ENCODE assay signal across 8 cellular contexts in the genomic region with DNA sequence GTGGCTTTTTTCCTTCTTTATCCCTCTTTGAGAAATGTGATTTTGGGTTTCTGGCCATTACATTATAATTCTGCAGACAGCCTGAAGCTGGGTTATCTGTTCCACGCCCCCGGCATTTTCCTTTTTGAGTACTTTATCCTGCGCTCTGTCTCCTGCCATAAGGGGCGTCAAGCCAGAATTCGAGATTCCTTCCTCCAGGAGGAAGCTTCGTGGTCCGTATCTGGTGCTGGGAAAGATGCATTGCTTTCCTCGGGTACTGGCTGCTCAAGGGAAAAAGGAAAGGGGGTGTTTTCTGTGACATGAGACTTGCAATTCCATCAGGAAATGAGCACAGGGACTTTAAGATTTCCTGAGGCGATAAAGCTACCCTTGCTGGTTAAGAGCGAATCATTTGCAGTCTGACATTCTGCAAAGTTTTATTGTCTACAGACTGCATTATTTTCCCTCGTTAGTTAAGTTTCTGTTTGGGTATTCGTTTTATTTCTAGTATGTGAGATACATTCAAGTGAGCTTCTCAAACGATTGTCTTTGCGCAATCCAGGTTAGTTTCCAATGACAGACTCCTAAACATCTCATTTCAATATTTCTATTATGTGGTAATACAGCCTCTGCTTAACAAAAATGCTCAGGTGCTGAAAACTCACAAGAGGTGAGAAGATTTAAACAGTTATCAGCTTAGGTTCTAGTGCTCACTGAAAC. TPM values are rescaled to one million over a fixed set of nuclear protein-coding genes. Genes with fewer than 3 reads are reported as not detected.
DNase-seq lines count a peak whose midpoint lies in the region; ATAC-seq, FAIRE-seq and TF ChIP-seq lines count a peak whose summit lies in the region.

No MANE protein-coding gene starts in this region.

- H3K56ac ChIP-seq in mesendoderm (ENCODE audit: low read length): peak overlapping the region; percentile 87

- TF ChIP-seq CTCF in PC-9 (conservative IDR thresholded peaks at IDR 0.05): no peak

- peaks cover 34% of the 10 kb centered on the region; the same call in 1 of the 2 replicates for H3F3A ChIP-seq in PC-9 (ENCODE audit: insufficient read depth, low read depth)

- H3K18ac ChIP-seq in mesendoderm (ENCODE audit: low read length): no peak overlapping the region

- H3K79me2 ChIP-seq in PC-9 (ENCODE audit: low read depth): no peaks in the 10 kb centered on the region
- H3K79me2 ChIP-seq in mesendoderm (ENCODE audit: control insufficient read depth, insufficient read depth, low read length): no peaks in the 10 kb centered on the region

- no peak overlapping the region for H3K27ac ChIP-seq in PC-9
- H3K27ac ChIP-seq in effector memory CD4-positive, alpha-beta T cell (ENCODE audit: insufficient read depth, low read length, poor library complexity, severe bottlenecking): no peak overlapping the region
- H3K27ac ChIP-seq in mesendoderm (ENCODE audit: low read depth, low read length): no peak overlapping the region
- H3K27ac ChIP-seq in urinary bladder (ENCODE audit: low read depth): no peak overlapping the region

- no peak overlapping the region for H2BK5ac ChIP-seq in mesendoderm (ENCODE audit: low read length)

- ATAC-seq in HG03521 (IDR thresholded peaks at IDR 0.05; ENCODE audit: unreplicated experiment): no peak

- no TSS peak for BruUV-seq in PC-9 (replicated peaks; lab: Mats Ljungman, UMichigan)

- peak overlapping the region; percentile 94 for H3K4me2 ChIP-seq in PC-9
- H3K4me2 ChIP-seq in mesendoderm (ENCODE audit: low read length): peak overlapping the region; percentile 54

- peak overlapping the region; percentile 53 for H3K9ac ChIP-seq in mesendoderm (ENCODE audit: low read length)

- no peak overlapping the region for H3K4ac ChIP-seq in mesendoderm (ENCODE audit: low read depth, low read length)

- peak; percentile 13 for DNase-seq in CD1c-positive myeloid dendritic cell (ENCODE audit: extremely low spot score)
- DNase-seq in H54 (ENCODE audit: insufficient read length, low spot score): peak; percentile 18
- no peak for DNase-seq in PC-9
- no peak for DNase-seq in effector memory CD4-positive, alpha-beta T cell
- peak; percentile 92 for DNase-seq in mesendoderm
- DNase-seq in GF-D8 (lab: John Stamatoyannopoulos, UW): no peak

- no peak overlapping the region for H2AFZ ChIP-seq in PC-9

- H3K4me1 ChIP-seq in PC-9 (replicated peaks; ENCODE audit: insufficient read depth): peaks cover 7% of the 10 kb centered on the region; the same call in 1 of the 2 replicates
- peaks cover 11% of the 10 kb centered on the region for H3K4me1 ChIP-seq in effector memory CD4-positive, alpha-beta T cell (ENCODE audit: control insufficient read depth, insufficient read depth, low read length, poor library complexity, severe bottlenecking)
- no peaks in the 10 kb centered on the region for H3K4me1 ChIP-seq in mesendoderm (ENCODE audit: control insufficient read depth, low read depth, low read length)
- H3K4me1 ChIP-seq in urinary bladder (ENCODE audit: insufficient read depth): no peaks in the 10 kb centered on the region

- no peak overlapping the region for H3K23ac ChIP-seq in mesendoderm (ENCODE audit: low read length)

- no peaks in the 10 kb centered on the region for H3K79me1 ChIP-seq in mesendoderm (ENCODE audit: low read length)

- H3K27me3 ChIP-seq in PC-9 (ENCODE audit: insufficient read depth, low read depth) (no peaks in the 10 kb centered on the region), mesendoderm (ENCODE audit: insufficient read depth, low read length, poor library complexity) (no peaks in the 10 kb centered on the region)
- H3K27me3 ChIP-seq in effector memory CD4-positive, alpha-beta T cell (replicated peaks; ENCODE audit: control insufficient read depth, insufficient read depth, low read length, poor library complexity, severe bottlenecking): no peaks in the 10 kb centered on the region

- peak; percentile 93 for FAIRE-seq in H54 (lab: Jason Lieb, UNC)

- H3K9me2 ChIP-seq in PC-9 (ENCODE audit: insufficient read depth): no peaks in the 10 kb centered on the region

- H4K20me1 ChIP-seq in PC-9 (ENCODE audit: insufficient read depth): no peaks in the 10 kb centered on the region

- CTCF ChIA-PET in PC-9 (lab: Charles Lee): no interaction called here

- H3K36me3 ChIP-seq in PC-9 (ENCODE audit: low read depth): no peaks in the 10 kb centered on the region
- peaks cover 2% of the 10 kb centered on the region for H3K36me3 ChIP-seq in effector memory CD4-positive, alpha-beta T cell (ENCODE audit: control insufficient read depth, insufficient read depth, low read length)
- H3K36me3 ChIP-seq in mesendoderm (ENCODE audit: control insufficient read depth, insufficient read depth, low read length): no peaks in the 10 kb centered on the region
- H3K36me3 ChIP-seq in urinary bladder (ENCODE audit: insufficient read depth): no peaks in the 10 kb centered on the region

- intact Hi-C loops in PC-9 (cut with micrococcal nuclease; ENCODE audit: unreplicated experiment): no loop called here

- no peak overlapping the region for H2BK15ac ChIP-seq in mesendoderm (replicated peaks; ENCODE audit: low read depth)

- H4K8ac ChIP-seq in mesendoderm (ENCODE audit: low read depth, low read length): no peak overlapping the region

- H4K5ac ChIP-seq in mesendoderm (ENCODE audit: low read length): no peak overlapping the region

- no peaks in the 10 kb centered on the region for H3K9me3 ChIP-seq in PC-9 (ENCODE audit: insufficient read depth, low read depth)
- no peaks in the 10 kb centered on the region for H3K9me3 ChIP-seq in effector memory CD4-positive, alpha-beta T cell (ENCODE audit: control insufficient read depth, low read length)

- POLR2A ChIA-PET in PC-9 (lab: Charles Lee; ENCODE audit: unreplicated experiment): interaction anchor here (0.6 kb wide), 1 partner anchor 74 kb away, joined by 3 read pairs; a partner anchor contains a TSS

- no peak overlapping the region for H2BK120ac ChIP-seq in mesendoderm (ENCODE audit: low read depth, low read length)

- no peak overlapping the region for H2AK5ac ChIP-seq in mesendoderm (ENCODE audit: low read length)

- H3K4me3 ChIP-seq in PC-9: peak overlapping the region; percentile 65; the same call in 1 of the 2 replicates
- H3K4me3 ChIP-seq in effector memory CD4-positive, alpha-beta T cell (ENCODE audit: insufficient read depth, low read depth, low read length, poor library complexity, severe bottlenecking): peak overlapping the region; percentile 70
- peak overlapping the region; percentile 8 for H3K4me3 ChIP-seq in mesendoderm (ENCODE audit: low read length)
- peak overlapping the region; percentile 90 for H3K4me3 ChIP-seq in urinary bladder (ENCODE audit: low read depth, low read length)

- no CpG with 5 or more reads among the region's 14 CpGs for WGBS in mesendoderm (ENCODE audit: extremely low coverage, insufficient coverage, low lambda C conversion rate)
- 7% methylated on average over 14 of the region's 14 CpGs for WGBS in urinary bladder

- no peak for TF ChIP-seq POLR2A in H54 (IDR thresholded peaks at IDR 0.05; ENCODE audit: low read depth, low read length)

RNA-seq across cellular contexts. Expression of a gene that starts 0.7 kb away (rescaled TPM):
- total RNA-seq in PC-9 (2021): 0.60 and 0.72 TPM in 2 replicates
- 2.5 TPM for polyA plus RNA-seq in mesendoderm (2013, experiment 1 of 2)
- polyA plus RNA-seq in mesendoderm (2013, experiment 2 of 2): 2.5 TPM
- total RNA-seq in urinary bladder: 5.6 TPM
- polyA plus RNA-seq in urinary bladder: 0.35 TPM

RNA-seq across cellular contexts. Expression of a gene that starts 37.6 kb away (rescaled TPM):
- total RNA-seq in PC-9 (2021) (18.6 and 22.9 TPM in 2 replicates), urinary bladder (14.5 TPM)
- polyA plus RNA-seq in mesendoderm (2013, experiment 1 of 2): 4.1 TPM
- polyA plus RNA-seq in mesendoderm (2013, experiment 2 of 2): 3.8 TPM
- 5.9 TPM for polyA plus RNA-seq in urinary bladder

RNA-seq across cellular contexts. Expression of a gene that starts 38.6 kb away (rescaled TPM):
- total RNA-seq in PC-9 (2021) (55.4 and 57.2 TPM in 2 replicates), urinary bladder (96.6 TPM)
- 26.0 TPM for polyA plus RNA-seq in mesendoderm (2013, experiment 1 of 2)
- 25.7 TPM for polyA plus RNA-seq in mesendoderm (2013, experiment 2 of 2)
- 24.1 TPM for polyA plus RNA-seq in urinary bladder

Comparison
In these comparisons a context has a peak if more than half of its experiments do, and no peak if none do; other contexts are left out.
1. DNase-seq: peak in CD1c-positive myeloid dendritic cell (single experiment), H54 (single experiment) and mesendoderm (single experiment); none in PC-9 (0 of 2), effector memory CD4-positive, alpha-beta T cell (0 of 3) and GF-D8 (single experiment).
2. H3K4me3 ChIP-seq: peak in every context shown above with its lines; median percentile 90 in urinary bladder; 70 in effector memory CD4-positive, alpha-beta T cell; 65 in PC-9; 8 in mesendoderm.